Comparison of ENCODE assay signal across 1 cellular context in genomic region chr2:231601356-231602229, GRCh38.
A peak's percentile ranks its signal among the peaks of the same experiment; 100 is the strongest.
TF ChIP-seq lines count a peak whose summit lies in the region.

No MANE protein-coding gene starts in this region.

TF ChIP-seq in HepG2, 621 proteins besides CTCF, POLR2A, EP300 and RAD21 (continued from another document):
- TF ChIP-seq CHD2 (IDR thresholded peaks at IDR 0.05; ENCODE audit: low read depth, low read length) (no peak), SAFB2 (CRISPR knock-in tag; IDR thresholded peaks at IDR 0.05; ENCODE audit: borderline replicate concordance, low read depth) (no peak), TBX2 (CRISPR knock-in tag; IDR thresholded peaks at IDR 0.05; ENCODE audit: borderline replicate concordance) (0 out of 2 replicates have a peak, but pooled peaks have one; percentile 31), ZNF3 (CRISPR knock-in tag; IDR thresholded peaks at IDR 0.05) (no peak), BCL6 (CRISPR knock-in tag; IDR thresholded peaks at IDR 0.05) (0 out of 2 replicates have a peak, but pooled peaks have one; percentile 12), SALL1 (CRISPR knock-in tag; IDR thresholded peaks at IDR 0.05) (0 out of 2 replicates have a peak, but pooled peaks have one; percentile 16), TCF7L2 (IDR thresholded peaks at IDR 0.05; ENCODE audit: low read depth, low read length) (no peak), SMC3 (IDR thresholded peaks at IDR 0.05; ENCODE audit: low read length) (peak; percentile 54), STAG1 (CRISPR knock-in tag; IDR thresholded peaks at IDR 0.05) (peak; percentile 57), SMAD3 (CRISPR knock-in tag; IDR thresholded peaks at IDR 0.05) (0 out of 2 replicates have a peak, but pooled peaks have one; percentile 32), ZNF672 (CRISPR knock-in tag; IDR thresholded peaks at IDR 0.05) (no peak), ZNF607 (CRISPR knock-in tag; IDR thresholded peaks at IDR 0.05; ENCODE audit: borderline replicate concordance) (no peak), TERF1 (CRISPR knock-in tag; IDR thresholded peaks at IDR 0.05) (no peak), TEAD3 (CRISPR knock-in tag; optimal IDR thresholded peaks at IDR 0.05; ENCODE audit: borderline replicate concordance) (peak; percentile 62), GATAD1 (CRISPR knock-in tag; IDR thresholded peaks at IDR 0.05) (no peak), SOX5 (CRISPR knock-in tag; IDR thresholded peaks at IDR 0.05; ENCODE audit: borderline replicate concordance) (no peak), ZFAT (CRISPR knock-in tag; conservative IDR thresholded peaks at IDR 0.05) (no peak), MXD1 (CRISPR knock-in tag; IDR thresholded peaks at IDR 0.05) (no peak), HMGXB4 (CRISPR knock-in tag; IDR thresholded peaks at IDR 0.05; ENCODE audit: borderline replicate concordance in 1 of 2, low read depth in 1 of 2) (peak; percentile 38 to 61; a peak in 1 of 4 replicates), KDM2A (CRISPR knock-in tag; IDR thresholded peaks at IDR 0.05; ENCODE audit: borderline replicate concordance, low read depth) (0 out of 2 replicates have a peak, but pooled peaks have one; percentile 40), ZNF652 (CRISPR knock-in tag; IDR thresholded peaks at IDR 0.05; ENCODE audit: borderline replicate concordance, low read depth) (0 out of 2 replicates have a peak, but pooled peaks have one; percentile 16), ZBED4 (CRISPR knock-in tag; IDR thresholded peaks at IDR 0.05; ENCODE audit: borderline replicate concordance) (peak; percentile 21; the same call in 1 of the 2 replicates), ZSCAN31 (CRISPR knock-in tag; IDR thresholded peaks at IDR 0.05; ENCODE audit: low read depth) (no peak), THYN1 (CRISPR knock-in tag; IDR thresholded peaks at IDR 0.05; ENCODE audit: borderline replicate concordance, low read depth) (no peak)
